8 cellular contexts compared by ENCODE assay signal in the genomic region with DNA sequence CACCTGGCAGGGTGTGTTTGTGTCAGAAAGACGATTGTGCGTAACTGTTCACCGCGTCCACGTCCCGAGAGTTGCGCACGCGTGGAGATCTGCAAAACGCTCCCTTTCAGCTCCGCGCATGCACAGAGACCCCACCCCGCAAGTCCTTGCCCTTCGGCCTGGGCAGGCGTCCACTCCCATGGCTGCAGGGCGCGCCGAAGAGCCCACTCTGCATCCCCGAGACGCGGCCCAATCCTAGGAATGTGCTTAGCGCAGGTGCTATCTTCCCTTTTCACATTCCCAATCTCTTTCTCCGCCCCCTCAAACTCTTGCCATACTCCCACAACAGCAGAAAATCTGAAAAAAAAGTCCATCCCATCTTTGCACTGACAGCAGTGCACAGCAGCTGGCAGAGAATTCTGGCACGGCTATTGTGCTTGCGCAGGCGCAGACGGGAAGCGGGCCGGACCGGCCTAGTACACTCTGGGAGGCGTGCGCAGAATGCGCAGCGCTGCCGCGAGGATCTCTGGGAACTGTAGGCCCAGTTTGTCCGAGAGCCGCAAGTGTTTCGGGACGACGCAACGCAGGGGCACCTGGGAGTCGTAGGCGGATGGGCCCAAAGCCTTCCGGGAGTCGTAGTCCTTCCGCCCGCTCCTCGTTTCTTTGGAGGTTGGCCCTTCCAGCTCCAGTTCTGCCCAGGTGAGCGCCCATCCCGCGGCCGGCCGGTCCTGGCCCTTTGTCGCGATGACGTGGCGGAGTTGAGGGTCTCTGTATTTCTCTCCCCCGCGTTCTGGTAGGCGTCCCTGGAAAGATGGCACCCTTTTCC.
A peak's percentile ranks its signal among the peaks of the same experiment; 100 is the strongest.
DNase-seq lines count a peak whose midpoint lies in the region; TF ChIP-seq lines count a peak whose summit lies in the region.

No MANE protein-coding gene starts in this region.

- H3K36me3 ChIP-seq in SK-N-MC (ENCODE audit: insufficient read depth, low read length): no peaks in the 10 kb centered on the region

- H3K9me3 ChIP-seq in SK-N-MC (ENCODE audit: low read depth, low read length): no peaks in the 10 kb centered on the region

- H3K4me3 ChIP-seq in HFF-Myc (replicated peaks; ENCODE audit: low read depth, low read length) (peak overlapping the region; percentile 68), SK-N-MC (peak overlapping the region; percentile 92)

- H3K9ac ChIP-seq in SK-N-MC (ENCODE audit: insufficient read length): peak overlapping the region; percentile 47

- H3K27ac Mint-ChIP-seq in activated naive CD4-positive, alpha-beta T cell treated with anti-CD3 and anti-CD28 coated beads, Interleukin-2, amount 50 U/mL, for 24 hours: peak overlapping the region; percentile 93

- H3K27ac ChIP-seq in SK-N-MC: no peak overlapping the region

- TF ChIP-seq CTCF in HFF-Myc (IDR thresholded peaks at IDR 0.05; ENCODE audit: low read depth, low read length, missing control alignments): no peak

- H3K4me1 Mint-ChIP-seq in activated naive CD4-positive, alpha-beta T cell treated with anti-CD3 and anti-CD28 coated beads, Interleukin-2, amount 50 U/mL, for 24 hours: peaks cover 19% of the 10 kb centered on the region

- H3K4me3 Mint-ChIP-seq in activated naive CD4-positive, alpha-beta T cell treated with anti-CD3 and anti-CD28 coated beads, Interleukin-2, amount 50 U/mL, for 24 hours: peak overlapping the region; percentile 96

- peaks cover 8% of the 10 kb centered on the region for H3K36me3 Mint-ChIP-seq in activated naive CD4-positive, alpha-beta T cell treated with anti-CD3 and anti-CD28 coated beads, Interleukin-2, amount 50 U/mL, for 24 hours

- H3K9me3 Mint-ChIP-seq in activated naive CD4-positive, alpha-beta T cell treated with anti-CD3 and anti-CD28 coated beads, Interleukin-2, amount 50 U/mL, for 24 hours: peaks cover 11% of the 10 kb centered on the region

- H3K27me3 Mint-ChIP-seq in activated naive CD4-positive, alpha-beta T cell treated with anti-CD3 and anti-CD28 coated beads, Interleukin-2, amount 50 U/mL, for 24 hours: peaks cover 11% of the 10 kb centered on the region

- DNase-seq in GM04503 (ENCODE audit: low read depth): peak; percentile 84
- DNase-seq in HFF-Myc (ENCODE audit: extremely low read depth, low read depth): peak; percentile 89
- DNase-seq in NAMALWA (ENCODE audit: low spot score): peak; percentile 96
- peak; percentile 80 for DNase-seq in SK-N-MC (ENCODE audit: low read depth, low spot score)
- peak; percentile 98 for DNase-seq in globus pallidus (ENCODE audit: low spot score)
- peak; percentile 89 for DNase-seq in non-pigmented ciliary epithelial cell (ENCODE audit: low read depth)
- peak; percentile 100 for DNase-seq in superior temporal gyrus (ENCODE audit: extremely low spot score)
